Comparison of ENCODE assay signal across 8 cellular contexts in the genomic region with DNA sequence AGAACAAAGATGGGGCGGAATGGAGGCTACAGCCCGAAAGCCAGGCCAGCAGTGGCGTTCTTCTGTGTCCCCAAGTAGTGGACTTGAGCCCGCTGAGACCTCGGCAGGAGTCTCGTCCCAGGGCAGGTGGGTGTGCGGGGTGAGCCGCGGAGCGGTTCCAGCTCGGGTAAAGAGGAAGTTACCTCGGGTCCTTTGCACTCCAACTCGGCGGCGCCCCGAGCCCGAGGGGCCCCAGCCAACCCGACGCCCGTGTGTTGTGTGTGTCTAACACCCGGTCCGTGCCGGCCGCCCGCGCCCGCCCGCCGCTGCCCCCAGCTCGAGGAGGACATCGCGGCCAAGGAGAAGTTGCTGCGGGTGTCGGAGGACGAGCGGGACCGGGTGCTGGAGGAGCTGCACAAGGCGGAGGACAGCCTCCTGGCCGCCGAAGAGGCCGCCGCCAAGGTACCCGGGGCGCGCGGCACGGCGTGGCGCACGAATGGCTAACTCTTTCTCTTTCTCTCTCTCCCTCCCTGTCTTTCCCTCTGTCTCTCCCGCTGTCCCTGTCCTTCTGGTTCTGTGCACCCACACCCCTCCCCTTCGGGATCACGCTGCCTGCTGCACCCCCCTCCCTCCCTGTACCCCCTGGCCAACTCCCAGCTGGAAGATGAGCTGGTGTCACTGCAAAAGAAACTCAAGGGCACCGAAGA. TPM values are rescaled to one million over a fixed set of nuclear protein-coding genes. Genes with fewer than 3 reads are reported as not detected.
DNase-seq lines count a peak whose midpoint lies in the region; ATAC-seq, FAIRE-seq and TF ChIP-seq lines count a peak whose summit lies in the region.

No MANE protein-coding gene starts in this region.

- H3K36me3 ChIP-seq in BJ (ENCODE audit: control insufficient read depth, insufficient read depth, low read length) (peaks cover 11% of the 10 kb centered on the region), MM.1S (replicated peaks; ENCODE audit: insufficient read depth, low read length) (no peaks in the 10 kb centered on the region), body of pancreas (replicated peaks in 1 of 2; ENCODE audit: insufficient read depth in 1 of 2, low read depth in 2 of 2) (no peaks in the 10 kb centered on the region), kidney (ENCODE audit: control insufficient read depth in 1 of 2, insufficient read depth in 2 of 2, low read length in 2 of 2) (no peaks in the 10 kb centered on the region)

- no peaks in the 10 kb centered on the region for H3K9me2 ChIP-seq in MM.1S (replicated peaks; ENCODE audit: insufficient read depth, low read length)

- H2AFZ ChIP-seq in MM.1S (ENCODE audit: low read length), result no peak overlapping the region

- H3K27me3 ChIP-seq in BJ (ENCODE audit: control insufficient read depth, insufficient read depth, low read length), result no peaks in the 10 kb centered on the region
- H3K27me3 ChIP-seq in MM.1S (replicated peaks; ENCODE audit: insufficient read depth, low read length), result peaks cover 68% of the 10 kb centered on the region
- no peaks in the 10 kb centered on the region for H3K27me3 ChIP-seq in body of pancreas

- H3K4me3 ChIP-seq in BJ (ENCODE audit: low read depth, low read length) (peak overlapping the region; percentile 90), MM.1S (ENCODE audit: low read length) (peak overlapping the region; percentile 12; the same call in 1 of the 2 replicates), body of pancreas (peak overlapping the region; percentile 37 to 73), kidney (ENCODE audit: low read length in 2 of 2) (peak overlapping the region; percentile 51 to 72)

- no peaks in the 10 kb centered on the region for H4K20me1 ChIP-seq in MM.1S (ENCODE audit: insufficient read depth, low read length)

- CTCF ChIA-PET in BJ (lab: Yijun Ruan, JAX), result interaction anchor here (0.7 to 1.4 kb wide), 2 partner anchors 67 to 159 kb away, joined by 4 to 6 read pairs; no protein-coding TSS in a partner anchor

- WGBS in body of pancreas, 2 donors, result 1% methylated on average over 13 to 30 of the region's 54 CpGs

- no peak for DNase-seq in BJ (ENCODE audit: low read depth)
- no peak for DNase-seq in MM.1S
- peak in 2 of 4 donors; percentile 41 for DNase-seq in body of pancreas
- DNase-seq in kidney, result peak; percentile 80
- peak; percentile 7 for DNase-seq in stimulated activated naive CD8-positive, alpha-beta T cell treated with anti-CD3 and anti-CD28 coated beads, Interleukin-15, Interleukin-2, amounts not matched to agents 100 U/mL and 50 U/mL, for 24 hours

- no peak for FAIRE-seq in kidney (lab: Jason Lieb, UNC)

- H3K79me2 ChIP-seq in MM.1S (ENCODE audit: low read length), result no peaks in the 10 kb centered on the region

- H3K9me3 ChIP-seq in MM.1S (replicated peaks; ENCODE audit: insufficient read depth, low read length) (no peaks in the 10 kb centered on the region), body of pancreas (no peaks in the 10 kb centered on the region), kidney (ENCODE audit: control insufficient read depth in 1 of 2, low read length in 2 of 2) (no peaks in the 10 kb centered on the region)

- TF ChIP-seq CTCF in BJ (IDR thresholded peaks at IDR 0.05; ENCODE audit: insufficient read depth, low read depth, low read length), result no peak
- TF ChIP-seq CTCF in MM.1S (IDR thresholded peaks at IDR 0.05; ENCODE audit: low read length), result no peak
- TF ChIP-seq CTCF in body of pancreas (IDR thresholded peaks at IDR 0.05), result no peak
- TF ChIP-seq CTCF in kidney (IDR thresholded peaks at IDR 0.05; ENCODE audit: borderline replicate concordance, extremely low read depth, insufficient read depth), result no peak

- ATAC-seq in body of pancreas (no peak), HG02973 (IDR thresholded peaks at IDR 0.05; ENCODE audit: unreplicated experiment) (no peak), GM19452 (IDR thresholded peaks at IDR 0.05; ENCODE audit: unreplicated experiment) (no peak), HG02678 (IDR thresholded peaks at IDR 0.05; ENCODE audit: unreplicated experiment) (no peak)
- no peak for ATAC-seq in stimulated activated naive CD8-positive, alpha-beta T cell treated with anti-CD3 and anti-CD28 coated beads, Interleukin-15, Interleukin-2, amounts not matched to agents 100 U/mL and 50 U/mL, for 24 hours

- H3K27ac ChIP-seq in MM.1S (ENCODE audit: low read length) (no peak overlapping the region), body of pancreas (peak overlapping the region; percentile 69 to 93 (median 90)), kidney (ENCODE audit: low read depth in 2 of 2, low read length in 2 of 2) (peak overlapping the region; percentile 26 to 81)

- H3K9ac ChIP-seq in MM.1S (ENCODE audit: low read length), result no peak overlapping the region
- peak overlapping the region; percentile 43 to 44 for H3K9ac ChIP-seq in kidney (ENCODE audit: low read length in 2 of 2)

- intact Hi-C loops in body of pancreas (cut with DNase I) (no loop called here), kidney (cut with DNase I) (no loop called here)

- H3K4me2 ChIP-seq in MM.1S (ENCODE audit: low read depth, low read length), result peak overlapping the region; percentile 33; the same call in 1 of the 2 replicates

- POLR2A ChIA-PET in BJ (lab: Charles Lee), result interaction anchor here (0.5 to 1.6 kb wide), 4 partner anchors 13 to 264 kb away, joined by 3 to 11 read pairs (median 6); no protein-coding TSS in a partner anchor

- peaks cover 3% of the 10 kb centered on the region; the same call in 1 of the 2 replicates for H3F3A ChIP-seq in MM.1S (ENCODE audit: insufficient read depth, low read length)

- TF ChIP-seq POLR2A in body of pancreas (IDR thresholded peaks at IDR 0.05), result peak in 1 of 3 donors; percentile 22

- 0 out of 2 replicates have a peak, but pooled peaks cover 4% of the 10 kb centered on the region for H3K4me1 ChIP-seq in MM.1S (ENCODE audit: low read length)
- peaks cover 70% of the 10 kb centered on the region for H3K4me1 ChIP-seq in body of pancreas
- H3K4me1 ChIP-seq in kidney (ENCODE audit: control insufficient read depth in 1 of 2, insufficient read depth in 1 of 2, low read depth in 1 of 2, low read length in 2 of 2), result peaks cover 0 to 10% of the 10 kb centered on the region in 2 donors

RNA-seq across cellular contexts. Expression of a gene that starts 1.0 kb away (rescaled TPM):
- polyA plus RNA-seq in BJ (2011; rRNA removed) (1,575 and 2,338 TPM in 2 replicates), kidney (ENCODE audit: insufficient read depth, low read depth, low replicate concordance) (252 TPM)
- 714 and 743 TPM in 2 replicates for polyA minus RNA-seq in BJ (2011; rRNA and poly(A)+ RNA removed)
- total RNA-seq in body of pancreas (100 to 1,000 TPM; 417 to 435 TPM), kidney (473 TPM)

Comparison
In these comparisons a context has a peak if more than half of its experiments do, and no peak if none do; other contexts are left out.
1. DNase-seq: peak in kidney (single experiment) and stimulated activated naive CD8-positive, alpha-beta T cell treated with anti-CD3 and anti-CD28 coated beads, Interleukin-15, Interleukin-2, amounts not matched to agents 100 U/mL and 50 U/mL, for 24 hours (single experiment); none in BJ (single experiment) and MM.1S (single experiment).
2. H3K4me3 ChIP-seq: peak in every context shown above with its lines; median percentile 90 in BJ; 62 in kidney; 55 in body of pancreas; 12 in MM.1S.